In the genomic region with DNA sequence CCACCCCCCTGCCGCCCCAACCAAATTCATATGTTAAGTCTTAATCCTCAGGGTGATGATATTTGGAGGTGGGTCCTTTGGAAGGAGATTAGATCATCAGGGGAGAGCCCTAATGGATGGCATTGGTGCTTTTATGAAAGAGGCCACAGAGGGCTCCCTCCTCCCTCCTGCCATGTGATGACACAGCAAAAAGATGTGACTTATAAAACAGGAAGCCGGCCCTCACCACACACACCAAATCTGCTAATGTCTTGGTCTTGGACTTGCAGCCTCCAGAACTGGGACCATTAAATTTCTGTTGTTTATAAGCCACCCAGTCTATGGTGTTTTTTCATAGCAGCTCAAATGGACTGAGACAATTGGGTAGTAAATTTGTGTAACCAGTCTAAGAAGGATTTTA, we compare ENCODE assay signal across 1 cellular context.
TF ChIP-seq lines count a peak whose summit lies in the region.

No MANE protein-coding gene starts in this region.

TF ChIP-seq in K562, 482 proteins besides CTCF, POLR2A, EP300 and RAD21 (continued from another document):
- TF ChIP-seq, protein P1, sequence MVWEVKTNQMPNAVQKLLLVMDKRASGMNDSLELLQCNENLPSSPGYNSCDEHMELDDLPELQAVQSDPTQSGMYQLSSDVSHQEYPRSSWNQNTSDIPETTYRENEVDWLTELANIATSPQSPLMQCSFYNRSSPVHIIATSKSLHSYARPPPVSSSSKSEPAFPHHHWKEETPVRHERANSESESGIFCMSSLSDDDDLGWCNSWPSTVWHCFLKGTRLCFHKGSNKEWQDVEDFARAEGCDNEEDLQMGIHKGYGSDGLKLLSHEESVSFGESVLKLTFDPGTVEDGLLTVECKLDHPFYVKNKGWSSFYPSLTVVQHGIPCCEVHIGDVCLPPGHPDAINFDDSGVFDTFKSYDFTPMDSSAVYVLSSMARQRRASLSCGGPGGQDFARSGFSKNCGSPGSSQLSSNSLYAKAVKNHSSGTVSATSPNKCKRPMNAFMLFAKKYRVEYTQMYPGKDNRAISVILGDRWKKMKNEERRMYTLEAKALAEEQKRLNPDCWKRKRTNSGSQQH (CRISPR knock-in tag; IDR thresholded peaks at IDR 0.05): no peak
- TF ChIP-seq RFX5 (IDR thresholded peaks at IDR 0.05; ENCODE audit: low read depth, low read length) (no peak), MAFF (IDR thresholded peaks at IDR 0.05; ENCODE audit: low read length) (peak; percentile 78), NR3C1 (CRISPR knock-in tag; IDR thresholded peaks at IDR 0.05) (no peak), MAFK (IDR thresholded peaks at IDR 0.05; ENCODE audit: low read length) (peak; percentile 77), GTF2E2 (tag; IDR thresholded peaks at IDR 0.05) (no peak), MAFG (tag; conservative IDR thresholded peaks at IDR 0.05) (peak; percentile 82), ATF1 (CRISPR knock-in tag; IDR thresholded peaks at IDR 0.05) (no peak), ATF1 (tag; IDR thresholded peaks at IDR 0.05) (no peak), SP1 (CRISPR knock-in tag; IDR thresholded peaks at IDR 0.05) (no peak), EZH2 (IDR thresholded peaks at IDR 0.05; ENCODE audit: borderline replicate concordance, low read depth, low read length) (no peak), SPI1 (IDR thresholded peaks at IDR 0.05; ENCODE audit: borderline replicate concordance, low read depth, low read length) (peak; percentile 38; the same call in 1 of the 2 replicates), C11orf30 (IDR thresholded peaks at IDR 0.05; ENCODE audit: low read depth) (peak; percentile 85), ZNF316 (IDR thresholded peaks at IDR 0.05) (peak; percentile 91)
TF ChIP-seq in K562: peak in this region for 7.
